25 cellular contexts compared by ENCODE assay signal in genomic region chr6:25599516-25600060, GRCh38. TPM values are rescaled to one million over a fixed set of nuclear protein-coding genes. Genes with fewer than 3 reads are reported as not detected.
"Had no signal": no experiment of that assay in that cellular context is flagged by ENCODE, and none has a peak within 500 bp of the region (broad histone marks: within the 10 kb centered on the region; RNA-seq: fewer than 3 reads in every experiment).

No MANE protein-coding gene starts in this region.

- H3K9ac ChIP-seq: KMS-11 had no signal

- H3K4me1 ChIP-seq: SJSA1 had no signal

- H3K4me3 ChIP-seq: K562, SJSA1 had no signal

- H3K27me3 ChIP-seq: SJSA1 had no signal

- DNase-seq: Kasumi-1, MM.1S, NCI-H1092 treated with DMSO at 0.1 percent for 48 hours, NCI-H1436, NCI-H187, NCI-H2029, NCI-H2081 treated with DMSO at 0.1 percent for 48 hours, NCI-H2171, NCI-H226, NCI-H446, NCI-H510A, NCI-H524 treated with DMSO at 0.1 percent for 48 hours, NCI-H69, NCI-H774, PC-3, Right ventricle myocardium superior, RPMI8226, SIG-M5 had no signal

- H3K36me3 Mint-ChIP-seq: IgD-negative memory B cell had no signal

- H3K9me3 ChIP-seq: SJSA1 had no signal

- H3K9me3 Mint-ChIP-seq: IgD-negative memory B cell had no signal

- H3K4me3 Mint-ChIP-seq: IgD-negative memory B cell had no signal

- H3K4me2 ChIP-seq: KMS-11 had no signal

- H3K4me1 Mint-ChIP-seq: IgD-negative memory B cell had no signal

- H3K27ac ChIP-seq: HL-60, KMS-11, SJSA1 had no signal

RNA-seq across cellular contexts. Expression of gene SCGN, which starts 52.4 kb away (rescaled TPM):
- total RNA-seq: K562, M059J, OCI-LY7, PC-3, SJSA1 had no signal
- polyA plus RNA-seq: IgD-negative memory B cell, K562 had no signal
